ENCODE assay signal across 21 cellular contexts in genomic region chr6:150936021-150936555, GRCh38.
"Had no signal": no experiment of that assay in that cellular context is flagged by ENCODE, and none has a peak within 500 bp of the region (broad histone marks: within the 10 kb centered on the region; RNA-seq: fewer than 3 reads in every experiment).

No MANE protein-coding gene starts in this region.

- H3K27ac Mint-ChIP-seq: dendritic cell treated with granulocyte-macrophage colony-stimulating factor and Interleukin-4, amounts not matched to agents 40 ng/mL and 50 ng/mL, for 4 days; effector memory CD8-positive, alpha-beta T cell; natural killer cell treated with Interleukin-12 subunit alpha and Interleukin-12 subunit beta and Interleukin-15 and Interleukin-18, amount 100 ng/mL, for 72 hours; neural progenitor cell; type B pancreatic cell had no signal

- H3K9me3 ChIP-seq: left ventricle myocardium inferior, lower lobe of right lung, pancreas, psoas muscle, suprapubic skin, thyroid gland had no signal

- H3K4me1 ChIP-seq: foreskin keratinocyte, lower lobe of right lung, neural progenitor cell, pancreas, psoas muscle had no signal

- H2AFZ ChIP-seq: hepatocyte, neural progenitor cell had no signal

- H3K79me2 ChIP-seq: hepatocyte had no signal

- H3K27ac ChIP-seq: foreskin keratinocyte, hepatocyte, left ventricle myocardium inferior, lower lobe of right lung, neural progenitor cell, pancreas, psoas muscle, skin epidermis, suprapubic skin had no signal

- DNase-seq: cerebellar nuclear complex; effector memory CD8-positive, alpha-beta T cell; foreskin keratinocyte; kidney; left cardiac atrium; left ventricle myocardium inferior; lower lobe of right lung; mesenchymal stem cell; nucleus accumbens; pancreas; psoas muscle; retina; stimulated activated naive CD4-positive, alpha-beta T cell treated with Interleukin-2 at 50 U/mL for 16 hours; thyroid gland had no signal

- H3K4me2 ChIP-seq: hepatocyte, neural progenitor cell had no signal

- H3K4me3 Mint-ChIP-seq: dendritic cell treated with granulocyte-macrophage colony-stimulating factor and Interleukin-4, amounts not matched to agents 40 ng/mL and 50 ng/mL, for 4 days; effector memory CD8-positive, alpha-beta T cell; natural killer cell treated with Interleukin-12 subunit alpha and Interleukin-12 subunit beta and Interleukin-15 and Interleukin-18, amount 100 ng/mL, for 72 hours; neural progenitor cell; type B pancreatic cell had no signal

- H3K9me3 Mint-ChIP-seq: dendritic cell treated with granulocyte-macrophage colony-stimulating factor and Interleukin-4, amounts not matched to agents 40 ng/mL and 50 ng/mL, for 4 days; effector memory CD8-positive, alpha-beta T cell; natural killer cell treated with Interleukin-12 subunit alpha and Interleukin-12 subunit beta and Interleukin-15 and Interleukin-18, amount 100 ng/mL, for 72 hours; neural progenitor cell; type B pancreatic cell had no signal

- H3K36me3 ChIP-seq: left ventricle myocardium inferior, neural progenitor cell, suprapubic skin, thyroid gland had no signal

- H3K9ac ChIP-seq: neural progenitor cell had no signal

- H3K27me3 ChIP-seq: foreskin keratinocyte, hepatocyte, neural progenitor cell, pancreas, suprapubic skin, thyroid gland had no signal

- H3K4me3 ChIP-seq: hepatocyte, left ventricle myocardium inferior, lower lobe of right lung, neural progenitor cell, pancreas, psoas muscle, skin epidermis, suprapubic skin, thyroid gland had no signal

- H3K27me3 Mint-ChIP-seq: dendritic cell treated with granulocyte-macrophage colony-stimulating factor and Interleukin-4, amounts not matched to agents 40 ng/mL and 50 ng/mL, for 4 days; effector memory CD8-positive, alpha-beta T cell; natural killer cell treated with Interleukin-12 subunit alpha and Interleukin-12 subunit beta and Interleukin-15 and Interleukin-18, amount 100 ng/mL, for 72 hours; type B pancreatic cell had no signal
